10 cellular contexts compared by ENCODE assay signal in genomic region chr2:147297820-147298219, GRCh38.
DNase-seq lines count a peak whose midpoint lies in the region; ATAC-seq and TF ChIP-seq lines count a peak whose summit lies in the region.
"Had no signal": no experiment of that assay in that cellular context is flagged by ENCODE, and none has a peak within 500 bp of the region (broad histone marks: within the 10 kb centered on the region; RNA-seq: fewer than 3 reads in every experiment).

No MANE protein-coding gene starts in this region.

- H3F3A ChIP-seq in neural progenitor cell (ENCODE audit: low read depth), result no peaks in the 10 kb centered on the region

- H3K4me3 Mint-ChIP-seq in stimulated activated effector memory CD8-positive, alpha-beta T cell treated with anti-CD3 and anti-CD28 coated beads, Interleukin-12 subunit alpha, Interleukin-12 subunit beta, amount 100 ng/mL, for 72 hours, result peak overlapping the region; percentile 24
- no peak overlapping the region for H3K4me3 Mint-ChIP-seq in neural progenitor cell
- H3K4me3 Mint-ChIP-seq: naive B cell had no signal

- peak; percentile 95 for ATAC-seq in HG02938 (IDR thresholded peaks at IDR 0.05; ENCODE audit: unreplicated experiment)
- peak; percentile 89 for ATAC-seq in stimulated activated effector memory CD8-positive, alpha-beta T cell treated with anti-CD3 and anti-CD28 coated beads, Interleukin-12 subunit alpha, Interleukin-12 subunit beta, amount 100 ng/mL, for 72 hours
- ATAC-seq: A549 had no signal

- H3K9me3 ChIP-seq in neural progenitor cell (ENCODE audit: low read depth), result no peaks in the 10 kb centered on the region
- H3K9me3 ChIP-seq: A549 had no signal

- no peaks in the 10 kb centered on the region for H3K27me3 ChIP-seq in neural progenitor cell

- peaks cover 6% of the 10 kb centered on the region for H3K9me3 Mint-ChIP-seq in stimulated activated effector memory CD8-positive, alpha-beta T cell treated with anti-CD3 and anti-CD28 coated beads, Interleukin-12 subunit alpha, Interleukin-12 subunit beta, amount 100 ng/mL, for 72 hours
- H3K9me3 Mint-ChIP-seq in neural progenitor cell, result peaks cover 3% of the 10 kb centered on the region
- H3K9me3 Mint-ChIP-seq: naive B cell had no signal

- H3K36me3 ChIP-seq in neural progenitor cell, result no peaks in the 10 kb centered on the region

- no peaks in the 10 kb centered on the region for H3K79me2 ChIP-seq in neural progenitor cell (ENCODE audit: low read depth)

- H3K27me3 Mint-ChIP-seq in neural progenitor cell (ENCODE audit: insufficient read depth, low read depth), result no peaks in the 10 kb centered on the region
- H3K27me3 Mint-ChIP-seq: naive B cell had no signal

- H3K9ac ChIP-seq in neural progenitor cell, result no peak overlapping the region

- peak; percentile 5 for DNase-seq in NK-92 treated with Interleukin-12 subunit alpha and Interleukin-12 subunit beta, amount 100 ng/mL, for 24 hours (lab: John Stamatoyannopoulos, UW)
- DNase-seq in NK-92 (lab: John Stamatoyannopoulos, UW; ENCODE audit: unreplicated experiment) (no peak), EL (no peak), neural progenitor cell (ENCODE audit: low spot score) (no peak), cerebellar nuclear complex (lab: John Stamatoyannopoulos, UW) (no peak)
- peak; percentile 33 to 51 for DNase-seq in activated CD4-positive, alpha-beta T cell treated with anti-CD3 and anti-CD28 coated beads for 4 hours
- DNase-seq in stimulated activated effector memory CD8-positive, alpha-beta T cell treated with anti-CD3 and anti-CD28 coated beads, Interleukin-12 subunit alpha, Interleukin-12 subunit beta, amount 100 ng/mL, for 72 hours (ENCODE audit: low spot score in 2 of 2), result no peak
- DNase-seq: naive B cell had no signal

- no peak overlapping the region for H2AFZ ChIP-seq in neural progenitor cell (replicated peaks)

- H3K36me3 Mint-ChIP-seq in stimulated activated effector memory CD8-positive, alpha-beta T cell treated with anti-CD3 and anti-CD28 coated beads, Interleukin-12 subunit alpha, Interleukin-12 subunit beta, amount 100 ng/mL, for 72 hours, result no peaks in the 10 kb centered on the region
- H3K36me3 Mint-ChIP-seq in neural progenitor cell, result no peaks in the 10 kb centered on the region
- H3K36me3 Mint-ChIP-seq: naive B cell had no signal

- no peaks in the 10 kb centered on the region for H3K4me1 ChIP-seq in neural progenitor cell
- H3K4me1 ChIP-seq: A549 had no signal

- peaks cover 20% of the 10 kb centered on the region for H3K4me1 Mint-ChIP-seq in stimulated activated effector memory CD8-positive, alpha-beta T cell treated with anti-CD3 and anti-CD28 coated beads, Interleukin-12 subunit alpha, Interleukin-12 subunit beta, amount 100 ng/mL, for 72 hours
- no peaks in the 10 kb centered on the region for H3K4me1 Mint-ChIP-seq in neural progenitor cell
- H3K4me1 Mint-ChIP-seq: naive B cell had no signal

- H3K4me2 ChIP-seq in neural progenitor cell, result no peak overlapping the region
- H3K4me2 ChIP-seq: A549 had no signal

- no peaks in the 10 kb centered on the region for H4K20me1 ChIP-seq in neural progenitor cell (ENCODE audit: low read depth)

- TF ChIP-seq CTCF in neural progenitor cell (IDR thresholded peaks at IDR 0.05), result no peak

- peak overlapping the region; percentile 79 for H3K27ac Mint-ChIP-seq in stimulated activated effector memory CD8-positive, alpha-beta T cell treated with anti-CD3 and anti-CD28 coated beads, Interleukin-12 subunit alpha, Interleukin-12 subunit beta, amount 100 ng/mL, for 72 hours
- H3K27ac Mint-ChIP-seq in neural progenitor cell, result no peak overlapping the region
- H3K27ac Mint-ChIP-seq: naive B cell had no signal

- H3K27ac ChIP-seq in neural progenitor cell, result no peak overlapping the region
- H3K27ac ChIP-seq: A549 had no signal

- H3K4me3 ChIP-seq in neural progenitor cell, result no peak overlapping the region
- H3K4me3 ChIP-seq: A549 had no signal

Comparison
In these comparisons a context has a peak if more than half of its experiments do, and no peak if none do; other contexts are left out.
1. DNase-seq: peak in NK-92 treated with Interleukin-12 subunit alpha and Interleukin-12 subunit beta, amount 100 ng/mL, for 24 hours (single experiment) and activated CD4-positive, alpha-beta T cell treated with anti-CD3 and anti-CD28 coated beads for 4 hours (2 of 2); none in NK-92 (single experiment), stimulated activated effector memory CD8-positive, alpha-beta T cell treated with anti-CD3 and anti-CD28 coated beads, Interleukin-12 subunit alpha, Interleukin-12 subunit beta, amount 100 ng/mL, for 72 hours (0 of 2), EL (single experiment), neural progenitor cell (single experiment) and cerebellar nuclear complex (0 of 2).